8 cellular contexts compared by ENCODE assay signal in the genomic region with DNA sequence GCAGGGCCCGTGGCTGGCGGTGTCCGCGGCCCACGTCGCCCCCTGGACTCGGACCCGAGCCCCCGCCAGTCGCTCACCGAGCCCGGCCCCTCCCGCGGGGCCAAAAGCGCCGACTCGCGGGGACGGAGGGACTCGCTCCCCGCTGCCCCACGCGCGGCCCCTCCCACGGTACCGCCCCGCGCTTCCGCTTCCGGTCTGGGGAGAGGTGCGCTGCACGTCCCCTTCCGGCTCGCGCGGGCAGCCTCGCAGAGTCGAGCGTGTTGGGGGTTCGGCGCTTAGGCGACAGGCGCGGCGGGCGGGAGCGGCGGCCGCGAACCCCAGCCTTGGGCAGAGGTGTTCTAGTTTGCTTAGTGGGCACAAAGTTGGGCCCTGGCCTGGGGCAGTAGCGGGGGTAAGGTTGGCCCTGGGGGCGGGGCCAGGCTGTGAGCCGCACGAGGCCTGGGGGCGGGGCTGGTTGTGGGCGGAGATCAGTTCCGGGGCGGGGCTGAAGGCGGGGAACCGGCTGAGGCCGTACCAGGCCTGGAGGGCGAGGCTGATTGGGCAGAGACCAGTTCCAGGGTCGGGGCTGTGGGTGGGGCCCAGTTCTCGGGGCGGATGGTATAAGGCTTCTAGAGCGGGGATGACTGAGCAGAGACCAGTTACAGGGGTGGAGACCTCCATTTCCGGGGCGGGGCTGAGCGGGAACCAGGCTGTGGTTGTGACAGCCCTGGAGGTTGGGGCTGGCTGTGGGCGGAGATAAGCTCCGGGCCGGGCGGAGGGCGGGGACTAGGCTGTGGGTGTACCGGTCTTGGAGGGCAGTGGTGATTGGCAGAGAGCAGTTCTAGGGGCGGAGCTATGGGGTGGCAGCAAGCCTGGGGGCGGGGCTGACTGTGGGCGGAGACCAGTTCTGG. TPM values are rescaled to one million over a fixed set of nuclear protein-coding genes. Genes with fewer than 3 reads are reported as not detected.
DNase-seq lines count a peak whose midpoint lies in the region.

A gene (plus strand): TSS at position 246 of the 890 bp plus-strand sequence. CDS start 10,302 bp downstream, outside the sequence.
A gene (minus strand): TSS at position 173 of the 890 bp plus-strand sequence. CDS start 9,645 bp downstream, outside the sequence.

- H3K9ac ChIP-seq in ES-I3 (ENCODE audit: low read depth, low read length) = peak within 1 kb of the TSS; percentile 86

- no peaks in the 10 kb centered on the region for H3K27me3 ChIP-seq in H7 (ENCODE audit: control insufficient read depth, insufficient read depth, low read length)
- H3K27me3 ChIP-seq in MG63 = peaks cover 7% of the 10 kb centered on the region; the same call in 1 of the 2 replicates
- no peaks in the 10 kb centered on the region for H3K27me3 ChIP-seq in SJSA1 (replicated peaks)

- H3K4me3 ChIP-seq in H7 (ENCODE audit: insufficient read depth, low read depth, low read length) = peak within 1 kb of the TSS; percentile 66
- peak within 1 kb of the TSS; percentile 67 for H3K4me3 ChIP-seq in MG63
- peak within 1 kb of the TSS; percentile 75 for H3K4me3 ChIP-seq in SJSA1

- H3K4me1 ChIP-seq in ES-I3 (ENCODE audit: insufficient read depth, low read length) (no peaks in the 10 kb centered on the region), SJSA1 (replicated peaks) (no peaks in the 10 kb centered on the region)

- DNase-seq in H7 = peak; percentile 95
- DNase-seq in MG63 = peak; percentile 100
- peak; percentile 96 to 99 for DNase-seq in SJSA1 (ENCODE audit: low read depth in 1 of 2, low spot score in 2 of 2)
- DNase-seq in activated naive CD4-positive, alpha-beta T cell treated with anti-CD3 and anti-CD28 coated beads, Interleukin-2, amount 50 U/mL, for 16 hours = peak; percentile 100
- peak; percentile 98 for DNase-seq in germinal center (ENCODE audit: low spot score)
- DNase-seq in nucleus accumbens (lab: John Stamatoyannopoulos, UW) = peak; percentile 94 to 100 (median 99)

- H3K36me3 ChIP-seq in ES-I3 (ENCODE audit: insufficient read depth, low read length) (no peaks in the 10 kb centered on the region), H7 (replicated peaks; ENCODE audit: control insufficient read depth, insufficient read depth, low read length) (no peaks in the 10 kb centered on the region), MG63 (peaks cover 23% of the 10 kb centered on the region), SJSA1 (0 out of 2 replicates have a peak, but pooled peaks cover 6% of the 10 kb centered on the region)

- H3K27ac ChIP-seq in SJSA1 = peak within 1 kb of the TSS; percentile 85
- peak within 1 kb of the TSS; percentile 85 for H3K27ac ChIP-seq in temporal lobe (ENCODE audit: low read depth, low read length)

- no peaks in the 10 kb centered on the region for H3K9me3 ChIP-seq in ES-I3 (ENCODE audit: control insufficient read depth, insufficient read depth, low read length)
- H3K9me3 ChIP-seq in MG63 = peaks cover 7% of the 10 kb centered on the region; the same call in 1 of the 2 replicates
- no peaks in the 10 kb centered on the region; the same call in 1 of the 2 replicates for H3K9me3 ChIP-seq in SJSA1 (replicated peaks)

RNA-seq across cellular contexts. Expression of the first gene that starts in this region (rescaled TPM):
- not detected in 2 replicates for total RNA-seq in H7 (2014; rRNA removed; shearing (Covaris generic))
- not detected in 2 replicates for total RNA-seq in MG63 (2014; rRNA removed; shearing (Covaris generic); ENCODE audit: low replicate concordance)
- not detected in 2 replicates for total RNA-seq in SJSA1 (2014; rRNA removed; shearing (Covaris generic))
- not detected for total RNA-seq in temporal lobe

RNA-seq across cellular contexts. Expression of the second gene that starts in this region (rescaled TPM):
- total RNA-seq in H7 (2014; rRNA removed; shearing (Covaris generic)) = 12.8 and 16.9 TPM in 2 replicates
- total RNA-seq in MG63 (2014; rRNA removed; shearing (Covaris generic); ENCODE audit: low replicate concordance) = 25.5 and 30.4 TPM in 2 replicates
- total RNA-seq in SJSA1 (2014; rRNA removed; shearing (Covaris generic)) = 16.2 and 30.2 TPM in 2 replicates
- 36.4 TPM for total RNA-seq in temporal lobe

Comparison
In these comparisons a context has a peak if more than half of its experiments do, and no peak if none do; other contexts are left out.
1. Peak in every context shown above with its lines: DNase-seq, H3K4me3 ChIP-seq and H3K27ac ChIP-seq.